In the genomic region with DNA sequence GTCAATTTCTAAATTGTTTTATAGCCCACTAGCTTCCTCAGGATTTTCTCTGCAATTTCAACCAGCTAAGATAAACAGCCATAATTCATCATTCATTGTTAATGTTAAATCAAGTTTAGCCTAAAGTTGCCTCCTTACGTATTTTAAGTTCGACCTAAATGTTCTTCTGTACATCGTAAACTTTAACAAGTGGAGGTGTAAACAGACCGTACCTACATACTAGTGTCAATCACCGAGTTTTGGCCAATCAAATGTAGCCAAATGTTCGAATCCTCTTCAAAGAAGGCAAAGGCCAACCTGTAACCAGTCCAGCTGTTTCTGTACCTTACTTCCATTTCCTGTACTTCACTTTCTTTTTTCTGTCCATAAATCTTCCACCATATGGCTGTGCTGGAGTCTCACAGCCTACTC, we compare ENCODE assay signal across 1 cellular context.
A peak's percentile ranks its signal among the peaks of the same experiment; 100 is the strongest.
TF ChIP-seq lines count a peak whose summit lies in the region.

No MANE protein-coding gene starts in this region.

TF ChIP-seq in HEK293, 187 proteins besides CTCF, POLR2A, EP300 and RAD21 (continued from another document and continues in another):
- TF ChIP-seq SCRT2 (tag by site-specific recombination; IDR thresholded peaks at IDR 0.05) (peak; percentile 93), ZNF174 (tag by site-specific recombination; IDR thresholded peaks at IDR 0.05) (no peak), ZNF175 (tag by site-specific recombination; IDR thresholded peaks at IDR 0.05) (no peak), ZNF843 (tag by site-specific recombination; IDR thresholded peaks at IDR 0.05) (peak; percentile 70), ZXDB (tag by site-specific recombination; IDR thresholded peaks at IDR 0.05) (peak; percentile 30; the same call in 1 of the 2 replicates), OVOL3 (tag by site-specific recombination; IDR thresholded peaks at IDR 0.05) (0 out of 2 replicates have a peak, but pooled peaks have one; percentile 32), ZNF221 (tag by site-specific recombination; IDR thresholded peaks at IDR 0.05; ENCODE audit: borderline replicate concordance) (no peak), ZNF629 (tag by site-specific recombination; IDR thresholded peaks at IDR 0.05) (peak; percentile 26; the same call in 1 of the 2 replicates), ZNF560 (tag by site-specific recombination; IDR thresholded peaks at IDR 0.05; ENCODE audit: borderline replicate concordance) (no peak), ZNF366 (tag by site-specific recombination; conservative IDR thresholded peaks at IDR 0.05) (0 out of 2 replicates have a peak, but pooled peaks have one; percentile 20), HOXA7 (CRISPR knock-in tag; IDR thresholded peaks at IDR 0.05; ENCODE audit: borderline replicate concordance) (no peak), ZNF202 (tag by site-specific recombination; IDR thresholded peaks at IDR 0.05; ENCODE audit: borderline replicate concordance) (no peak), KLF10 (tag by site-specific recombination; IDR thresholded peaks at IDR 0.05) (0 out of 2 replicates have a peak, but pooled peaks have one; percentile 59), FEZF1 (tag by site-specific recombination; IDR thresholded peaks at IDR 0.05) (peak; percentile 86), ZNF785 (tag by site-specific recombination; IDR thresholded peaks at IDR 0.05) (no peak), GFI1B (tag by site-specific recombination; IDR thresholded peaks at IDR 0.05) (peak; percentile 68; the same call in 1 of the 2 replicates), WT1 (tag by site-specific recombination; IDR thresholded peaks at IDR 0.05) (peak; percentile 91), KLF7 (tag by site-specific recombination; IDR thresholded peaks at IDR 0.05; ENCODE audit: borderline replicate concordance) (0 out of 2 replicates have a peak, but pooled peaks have one; percentile 24), OSR2 (tag by site-specific recombination; IDR thresholded peaks at IDR 0.05) (peak; percentile 93), SCRT1 (tag by site-specific recombination; IDR thresholded peaks at IDR 0.05; ENCODE audit: borderline replicate concordance) (0 out of 2 replicates have a peak, but pooled peaks have one; percentile 83), IKZF3 (tag by site-specific recombination; IDR thresholded peaks at IDR 0.05) (peak; percentile 77; the same call in 1 of the 2 replicates), ZNF416 (tag by site-specific recombination; IDR thresholded peaks at IDR 0.05) (no peak), ZBTB48 (tag by site-specific recombination; IDR thresholded peaks at IDR 0.05) (no peak), TRIM28 (IDR thresholded peaks at IDR 0.05; ENCODE audit: borderline replicate concordance, low read length) (0 out of 2 replicates have a peak, but pooled peaks have one; percentile 52), ZNF121 (tag by site-specific recombination; IDR thresholded peaks at IDR 0.05) (no peak), SP3 (tag by site-specific recombination; IDR thresholded peaks at IDR 0.05) (0 out of 2 replicates have a peak, but pooled peaks have one; percentile 31)
- TF ChIP-seq, protein P1, sequence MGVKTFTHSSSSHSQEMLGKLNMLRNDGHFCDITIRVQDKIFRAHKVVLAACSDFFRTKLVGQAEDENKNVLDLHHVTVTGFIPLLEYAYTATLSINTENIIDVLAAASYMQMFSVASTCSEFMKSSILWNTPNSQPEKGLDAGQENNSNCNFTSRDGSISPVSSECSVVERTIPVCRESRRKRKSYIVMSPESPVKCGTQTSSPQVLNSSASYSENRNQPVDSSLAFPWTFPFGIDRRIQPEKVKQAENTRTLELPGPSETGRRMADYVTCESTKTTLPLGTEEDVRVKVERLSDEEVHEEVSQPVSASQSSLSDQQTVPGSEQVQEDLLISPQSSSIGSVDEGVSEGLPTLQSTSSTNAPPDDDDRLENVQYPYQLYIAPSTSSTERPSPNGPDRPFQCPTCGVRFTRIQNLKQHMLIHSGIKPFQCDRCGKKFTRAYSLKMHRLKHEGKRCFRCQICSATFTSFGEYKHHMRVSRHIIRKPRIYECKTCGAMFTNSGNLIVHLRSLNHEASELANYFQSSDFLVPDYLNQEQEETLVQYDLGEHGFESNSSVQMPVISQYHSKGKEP (tag by site-specific recombination; IDR thresholded peaks at IDR 0.05), result 0 out of 2 replicates have a peak, but pooled peaks have one; percentile 37
- TF ChIP-seq, protein P2, sequence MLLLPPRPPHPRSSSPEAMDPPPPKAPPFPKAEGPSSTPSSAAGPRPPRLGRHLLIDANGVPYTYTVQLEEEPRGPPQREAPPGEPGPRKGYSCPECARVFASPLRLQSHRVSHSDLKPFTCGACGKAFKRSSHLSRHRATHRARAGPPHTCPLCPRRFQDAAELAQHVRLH (tag by site-specific recombination; IDR thresholded peaks at IDR 0.05), result no peak
- TF ChIP-seq, protein P3, sequence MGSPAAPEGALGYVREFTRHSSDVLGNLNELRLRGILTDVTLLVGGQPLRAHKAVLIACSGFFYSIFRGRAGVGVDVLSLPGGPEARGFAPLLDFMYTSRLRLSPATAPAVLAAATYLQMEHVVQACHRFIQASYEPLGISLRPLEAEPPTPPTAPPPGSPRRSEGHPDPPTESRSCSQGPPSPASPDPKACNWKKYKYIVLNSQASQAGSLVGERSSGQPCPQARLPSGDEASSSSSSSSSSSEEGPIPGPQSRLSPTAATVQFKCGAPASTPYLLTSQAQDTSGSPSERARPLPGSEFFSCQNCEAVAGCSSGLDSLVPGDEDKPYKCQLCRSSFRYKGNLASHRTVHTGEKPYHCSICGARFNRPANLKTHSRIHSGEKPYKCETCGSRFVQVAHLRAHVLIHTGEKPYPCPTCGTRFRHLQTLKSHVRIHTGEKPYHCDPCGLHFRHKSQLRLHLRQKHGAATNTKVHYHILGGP (tag by site-specific recombination; IDR thresholded peaks at IDR 0.05), result peak; percentile 67
- TF ChIP-seq, protein P4, sequence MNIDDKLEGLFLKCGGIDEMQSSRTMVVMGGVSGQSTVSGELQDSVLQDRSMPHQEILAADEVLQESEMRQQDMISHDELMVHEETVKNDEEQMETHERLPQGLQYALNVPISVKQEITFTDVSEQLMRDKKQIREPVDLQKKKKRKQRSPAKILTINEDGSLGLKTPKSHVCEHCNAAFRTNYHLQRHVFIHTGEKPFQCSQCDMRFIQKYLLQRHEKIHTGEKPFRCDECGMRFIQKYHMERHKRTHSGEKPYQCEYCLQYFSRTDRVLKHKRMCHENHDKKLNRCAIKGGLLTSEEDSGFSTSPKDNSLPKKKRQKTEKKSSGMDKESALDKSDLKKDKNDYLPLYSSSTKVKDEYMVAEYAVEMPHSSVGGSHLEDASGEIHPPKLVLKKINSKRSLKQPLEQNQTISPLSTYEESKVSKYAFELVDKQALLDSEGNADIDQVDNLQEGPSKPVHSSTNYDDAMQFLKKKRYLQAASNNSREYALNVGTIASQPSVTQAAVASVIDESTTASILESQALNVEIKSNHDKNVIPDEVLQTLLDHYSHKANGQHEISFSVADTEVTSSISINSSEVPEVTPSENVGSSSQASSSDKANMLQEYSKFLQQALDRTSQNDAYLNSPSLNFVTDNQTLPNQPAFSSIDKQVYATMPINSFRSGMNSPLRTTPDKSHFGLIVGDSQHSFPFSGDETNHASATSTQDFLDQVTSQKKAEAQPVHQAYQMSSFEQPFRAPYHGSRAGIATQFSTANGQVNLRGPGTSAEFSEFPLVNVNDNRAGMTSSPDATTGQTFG (tag by site-specific recombination; IDR thresholded peaks at IDR 0.05; ENCODE audit: borderline replicate concordance), result no peak
- TF ChIP-seq, protein P5, sequence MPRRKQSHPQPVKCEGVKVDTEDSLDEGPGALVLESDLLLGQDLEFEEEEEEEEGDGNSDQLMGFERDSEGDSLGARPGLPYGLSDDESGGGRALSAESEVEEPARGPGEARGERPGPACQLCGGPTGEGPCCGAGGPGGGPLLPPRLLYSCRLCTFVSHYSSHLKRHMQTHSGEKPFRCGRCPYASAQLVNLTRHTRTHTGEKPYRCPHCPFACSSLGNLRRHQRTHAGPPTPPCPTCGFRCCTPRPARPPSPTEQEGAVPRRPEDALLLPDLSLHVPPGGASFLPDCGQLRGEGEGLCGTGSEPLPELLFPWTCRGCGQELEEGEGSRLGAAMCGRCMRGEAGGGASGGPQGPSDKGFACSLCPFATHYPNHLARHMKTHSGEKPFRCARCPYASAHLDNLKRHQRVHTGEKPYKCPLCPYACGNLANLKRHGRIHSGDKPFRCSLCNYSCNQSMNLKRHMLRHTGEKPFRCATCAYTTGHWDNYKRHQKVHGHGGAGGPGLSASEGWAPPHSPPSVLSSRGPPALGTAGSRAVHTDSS (tag by site-specific recombination; IDR thresholded peaks at IDR 0.05), result no peak
- TF ChIP-seq, protein P6, sequence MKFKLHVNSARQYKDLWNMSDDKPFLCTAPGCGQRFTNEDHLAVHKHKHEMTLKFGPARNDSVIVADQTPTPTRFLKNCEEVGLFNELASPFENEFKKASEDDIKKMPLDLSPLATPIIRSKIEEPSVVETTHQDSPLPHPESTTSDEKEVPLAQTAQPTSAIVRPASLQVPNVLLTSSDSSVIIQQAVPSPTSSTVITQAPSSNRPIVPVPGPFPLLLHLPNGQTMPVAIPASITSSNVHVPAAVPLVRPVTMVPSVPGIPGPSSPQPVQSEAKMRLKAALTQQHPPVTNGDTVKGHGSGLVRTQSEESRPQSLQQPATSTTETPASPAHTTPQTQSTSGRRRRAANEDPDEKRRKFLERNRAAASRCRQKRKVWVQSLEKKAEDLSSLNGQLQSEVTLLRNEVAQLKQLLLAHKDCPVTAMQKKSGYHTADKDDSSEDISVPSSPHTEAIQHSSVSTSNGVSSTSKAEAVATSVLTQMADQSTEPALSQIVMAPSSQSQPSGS (tag by site-specific recombination; IDR thresholded peaks at IDR 0.05; ENCODE audit: low read depth), result no peak
- TF ChIP-seq, protein P7, sequence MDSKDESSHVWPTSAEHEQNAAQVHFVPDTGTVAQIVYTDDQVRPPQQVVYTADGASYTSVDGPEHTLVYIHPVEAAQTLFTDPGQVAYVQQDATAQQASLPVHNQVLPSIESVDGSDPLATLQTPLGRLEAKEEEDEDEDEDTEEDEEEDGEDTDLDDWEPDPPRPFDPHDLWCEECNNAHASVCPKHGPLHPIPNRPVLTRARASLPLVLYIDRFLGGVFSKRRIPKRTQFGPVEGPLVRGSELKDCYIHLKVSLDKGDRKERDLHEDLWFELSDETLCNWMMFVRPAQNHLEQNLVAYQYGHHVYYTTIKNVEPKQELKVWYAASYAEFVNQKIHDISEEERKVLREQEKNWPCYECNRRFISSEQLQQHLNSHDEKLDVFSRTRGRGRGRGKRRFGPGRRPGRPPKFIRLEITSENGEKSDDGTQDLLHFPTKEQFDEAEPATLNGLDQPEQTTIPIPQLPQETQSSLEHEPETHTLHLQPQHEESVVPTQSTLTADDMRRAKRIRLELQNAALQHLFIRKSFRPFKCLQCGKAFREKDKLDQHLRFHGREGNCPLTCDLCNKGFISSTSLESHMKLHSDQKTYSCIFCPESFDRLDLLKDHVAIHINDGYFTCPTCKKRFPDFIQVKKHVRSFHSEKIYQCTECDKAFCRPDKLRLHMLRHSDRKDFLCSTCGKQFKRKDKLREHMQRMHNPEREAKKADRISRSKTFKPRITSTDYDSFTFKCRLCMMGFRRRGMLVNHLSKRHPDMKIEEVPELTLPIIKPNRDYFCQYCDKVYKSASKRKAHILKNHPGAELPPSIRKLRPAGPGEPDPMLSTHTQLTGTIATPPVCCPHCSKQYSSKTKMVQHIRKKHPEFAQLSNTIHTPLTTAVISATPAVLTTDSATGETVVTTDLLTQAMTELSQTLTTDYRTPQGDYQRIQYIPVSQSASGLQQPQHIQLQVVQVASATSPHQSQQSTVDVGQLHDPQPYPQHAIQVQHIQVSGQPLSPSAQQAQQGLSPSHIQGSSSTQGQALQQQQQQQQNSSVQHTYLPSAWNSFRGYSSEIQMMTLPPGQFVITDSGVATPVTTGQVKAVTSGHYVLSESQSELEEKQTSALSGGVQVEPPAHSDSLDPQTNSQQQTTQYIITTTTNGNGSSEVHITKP (tag by site-specific recombination; IDR thresholded peaks at IDR 0.05), result no peak
- TF ChIP-seq, protein P8, sequence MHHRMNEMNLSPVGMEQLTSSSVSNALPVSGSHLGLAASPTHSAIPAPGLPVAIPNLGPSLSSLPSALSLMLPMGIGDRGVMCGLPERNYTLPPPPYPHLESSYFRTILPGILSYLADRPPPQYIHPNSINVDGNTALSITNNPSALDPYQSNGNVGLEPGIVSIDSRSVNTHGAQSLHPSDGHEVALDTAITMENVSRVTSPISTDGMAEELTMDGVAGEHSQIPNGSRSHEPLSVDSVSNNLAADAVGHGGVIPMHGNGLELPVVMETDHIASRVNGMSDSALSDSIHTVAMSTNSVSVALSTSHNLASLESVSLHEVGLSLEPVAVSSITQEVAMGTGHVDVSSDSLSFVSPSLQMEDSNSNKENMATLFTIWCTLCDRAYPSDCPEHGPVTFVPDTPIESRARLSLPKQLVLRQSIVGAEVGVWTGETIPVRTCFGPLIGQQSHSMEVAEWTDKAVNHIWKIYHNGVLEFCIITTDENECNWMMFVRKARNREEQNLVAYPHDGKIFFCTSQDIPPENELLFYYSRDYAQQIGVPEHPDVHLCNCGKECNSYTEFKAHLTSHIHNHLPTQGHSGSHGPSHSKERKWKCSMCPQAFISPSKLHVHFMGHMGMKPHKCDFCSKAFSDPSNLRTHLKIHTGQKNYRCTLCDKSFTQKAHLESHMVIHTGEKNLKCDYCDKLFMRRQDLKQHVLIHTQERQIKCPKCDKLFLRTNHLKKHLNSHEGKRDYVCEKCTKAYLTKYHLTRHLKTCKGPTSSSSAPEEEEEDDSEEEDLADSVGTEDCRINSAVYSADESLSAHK (tag by site-specific recombination; IDR thresholded peaks at IDR 0.05), result peak; percentile 69; the same call in 1 of the 2 replicates
- TF ChIP-seq, protein P9, sequence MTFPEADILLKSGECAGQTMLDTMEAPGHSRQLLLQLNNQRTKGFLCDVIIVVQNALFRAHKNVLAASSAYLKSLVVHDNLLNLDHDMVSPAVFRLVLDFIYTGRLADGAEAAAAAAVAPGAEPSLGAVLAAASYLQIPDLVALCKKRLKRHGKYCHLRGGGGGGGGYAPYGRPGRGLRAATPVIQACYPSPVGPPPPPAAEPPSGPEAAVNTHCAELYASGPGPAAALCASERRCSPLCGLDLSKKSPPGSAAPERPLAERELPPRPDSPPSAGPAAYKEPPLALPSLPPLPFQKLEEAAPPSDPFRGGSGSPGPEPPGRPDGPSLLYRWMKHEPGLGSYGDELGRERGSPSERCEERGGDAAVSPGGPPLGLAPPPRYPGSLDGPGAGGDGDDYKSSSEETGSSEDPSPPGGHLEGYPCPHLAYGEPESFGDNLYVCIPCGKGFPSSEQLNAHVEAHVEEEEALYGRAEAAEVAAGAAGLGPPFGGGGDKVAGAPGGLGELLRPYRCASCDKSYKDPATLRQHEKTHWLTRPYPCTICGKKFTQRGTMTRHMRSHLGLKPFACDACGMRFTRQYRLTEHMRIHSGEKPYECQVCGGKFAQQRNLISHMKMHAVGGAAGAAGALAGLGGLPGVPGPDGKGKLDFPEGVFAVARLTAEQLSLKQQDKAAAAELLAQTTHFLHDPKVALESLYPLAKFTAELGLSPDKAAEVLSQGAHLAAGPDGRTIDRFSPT (tag by site-specific recombination; IDR thresholded peaks at IDR 0.05), result no peak
